Comparison of ENCODE assay signal across 1 cellular context in the genomic region with DNA sequence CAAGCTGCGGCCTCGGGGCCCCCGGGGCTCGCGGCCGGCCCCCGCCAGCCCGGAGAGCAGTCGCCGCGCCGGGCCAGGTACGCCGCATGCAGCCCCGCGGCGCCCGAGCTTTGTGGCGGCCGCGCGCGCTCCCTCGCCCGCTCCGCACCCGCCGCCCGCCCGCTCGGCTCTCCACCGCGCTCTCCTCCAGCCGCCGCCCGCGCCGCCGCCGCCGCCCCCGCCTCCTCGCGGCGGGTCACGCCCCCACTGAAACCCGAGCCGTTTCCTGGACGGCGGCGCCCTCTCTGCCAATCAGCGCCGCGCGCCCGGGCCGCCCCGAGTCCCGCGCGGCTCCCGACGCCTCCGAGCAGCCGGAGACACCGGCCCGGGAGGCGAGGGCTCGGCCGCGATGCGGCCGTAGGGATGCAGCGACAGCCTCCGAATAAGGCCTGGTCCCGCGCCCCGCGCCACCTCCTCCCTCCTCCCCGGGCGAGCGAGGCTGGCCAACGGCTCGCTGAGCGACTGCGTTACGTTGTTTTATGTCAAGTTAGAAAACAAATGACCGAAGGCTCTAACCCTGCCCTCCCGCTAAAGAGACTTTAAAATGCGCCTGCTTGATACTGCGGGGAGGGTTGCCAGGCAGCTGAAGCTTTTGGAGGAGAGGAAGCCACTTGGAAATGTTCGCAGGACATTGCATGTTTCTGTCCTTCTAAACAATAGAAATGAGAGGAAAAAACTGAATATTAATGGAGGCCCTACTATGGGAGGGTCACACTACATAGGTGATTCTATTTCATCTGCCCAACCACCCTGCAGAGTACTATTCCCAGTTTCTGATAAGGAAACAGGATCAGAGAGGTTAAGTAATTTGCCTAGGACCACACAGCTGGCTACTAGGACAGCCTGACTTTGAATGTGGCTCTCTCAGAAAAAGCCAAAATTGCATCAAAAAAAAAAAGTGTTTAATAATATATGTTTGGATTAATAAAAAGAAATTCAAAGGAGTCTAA.
A peak's percentile ranks its signal among the peaks of the same experiment; 100 is the strongest.
TF ChIP-seq lines count a peak whose summit lies in the region.

A gene (minus strand): TSS at position 184 of the 989 bp plus-strand sequence. CDS start 4,627 bp downstream, outside the sequence.

TF ChIP-seq in HCT116, 20 proteins besides CTCF, POLR2A, EP300 and RAD21 (continued from another document):
- TF ChIP-seq, protein P1, sequence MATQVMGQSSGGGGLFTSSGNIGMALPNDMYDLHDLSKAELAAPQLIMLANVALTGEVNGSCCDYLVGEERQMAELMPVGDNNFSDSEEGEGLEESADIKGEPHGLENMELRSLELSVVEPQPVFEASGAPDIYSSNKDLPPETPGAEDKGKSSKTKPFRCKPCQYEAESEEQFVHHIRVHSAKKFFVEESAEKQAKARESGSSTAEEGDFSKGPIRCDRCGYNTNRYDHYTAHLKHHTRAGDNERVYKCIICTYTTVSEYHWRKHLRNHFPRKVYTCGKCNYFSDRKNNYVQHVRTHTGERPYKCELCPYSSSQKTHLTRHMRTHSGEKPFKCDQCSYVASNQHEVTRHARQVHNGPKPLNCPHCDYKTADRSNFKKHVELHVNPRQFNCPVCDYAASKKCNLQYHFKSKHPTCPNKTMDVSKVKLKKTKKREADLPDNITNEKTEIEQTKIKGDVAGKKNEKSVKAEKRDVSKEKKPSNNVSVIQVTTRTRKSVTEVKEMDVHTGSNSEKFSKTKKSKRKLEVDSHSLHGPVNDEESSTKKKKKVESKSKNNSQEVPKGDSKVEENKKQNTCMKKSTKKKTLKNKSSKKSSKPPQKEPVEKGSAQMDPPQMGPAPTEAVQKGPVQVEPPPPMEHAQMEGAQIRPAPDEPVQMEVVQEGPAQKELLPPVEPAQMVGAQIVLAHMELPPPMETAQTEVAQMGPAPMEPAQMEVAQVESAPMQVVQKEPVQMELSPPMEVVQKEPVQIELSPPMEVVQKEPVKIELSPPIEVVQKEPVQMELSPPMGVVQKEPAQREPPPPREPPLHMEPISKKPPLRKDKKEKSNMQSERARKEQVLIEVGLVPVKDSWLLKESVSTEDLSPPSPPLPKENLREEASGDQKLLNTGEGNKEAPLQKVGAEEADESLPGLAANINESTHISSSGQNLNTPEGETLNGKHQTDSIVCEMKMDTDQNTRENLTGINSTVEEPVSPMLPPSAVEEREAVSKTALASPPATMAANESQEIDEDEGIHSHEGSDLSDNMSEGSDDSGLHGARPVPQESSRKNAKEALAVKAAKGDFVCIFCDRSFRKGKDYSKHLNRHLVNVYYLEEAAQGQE (IDR thresholded peaks at IDR 0.05; ENCODE audit: low read depth), result no peak
- TF ChIP-seq ZFX (IDR thresholded peaks at IDR 0.05) (peak; percentile 48), CBX3 (IDR thresholded peaks at IDR 0.05; ENCODE audit: low read depth) (0 out of 2 replicates have a peak, but pooled peaks have one; percentile 21), YY1 (IDR thresholded peaks at IDR 0.05; ENCODE audit: extremely low read depth, insufficient replicate concordance, low read depth, low read length) (no peak), FOSL1 (IDR thresholded peaks at IDR 0.05; ENCODE audit: low read depth) (no peak), TCF7L2 (IDR thresholded peaks at IDR 0.05; ENCODE audit: borderline replicate concordance, extremely low read depth, insufficient read depth, insufficient read length) (no peak)
